Comparison of ENCODE assay signal across 16 cellular contexts in the genomic region with DNA sequence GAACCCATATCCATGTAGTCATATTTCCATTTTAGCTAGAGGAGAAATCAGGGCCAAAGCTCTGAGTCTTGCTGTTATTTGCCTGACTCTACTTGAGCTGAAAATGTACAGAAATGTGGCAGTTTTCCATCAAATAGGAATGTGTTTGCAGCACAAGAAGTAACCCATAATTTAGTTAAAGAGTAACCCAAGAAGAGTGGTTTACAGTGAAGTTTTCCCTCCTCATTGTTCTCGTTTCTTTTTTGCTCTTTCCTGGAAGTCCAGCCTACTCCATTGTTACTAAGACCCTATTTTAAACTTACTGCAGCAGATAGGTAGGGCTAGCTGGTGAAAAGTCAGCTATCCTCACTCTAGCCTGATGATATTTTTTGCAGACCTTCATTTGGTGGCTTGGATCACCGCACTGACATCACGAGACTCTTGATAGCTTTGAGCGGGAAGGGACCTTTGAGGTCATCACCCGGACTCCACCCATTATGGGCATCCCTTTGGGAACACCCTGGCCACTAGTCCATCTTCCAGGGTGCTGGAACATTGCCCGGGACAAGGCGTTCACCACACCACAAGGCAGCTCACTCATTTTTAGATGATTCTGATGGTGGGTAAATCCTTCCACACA. TPM values are rescaled to one million over a fixed set of nuclear protein-coding genes. Genes with fewer than 3 reads are reported as not detected.
DNase-seq lines count a peak whose midpoint lies in the region; ATAC-seq, FAIRE-seq and TF ChIP-seq lines count a peak whose summit lies in the region.
"Had no signal": no experiment of that assay in that cellular context is flagged by ENCODE, and none has a peak within 500 bp of the region (broad histone marks: within the 10 kb centered on the region; RNA-seq: fewer than 3 reads in every experiment).

No MANE protein-coding gene starts in this region.

- H3K79me2 ChIP-seq in mammary epithelial cell (ENCODE audit: insufficient read depth, low read length): no peaks in the 10 kb centered on the region

- no peaks in the 10 kb centered on the region for H3K27me3 ChIP-seq in subcutaneous abdominal adipose tissue (ENCODE audit: control insufficient read depth in 5 of 5, insufficient read depth in 4 of 5, low read length in 5 of 5)
- no peaks in the 10 kb centered on the region for H3K27me3 ChIP-seq in mammary epithelial cell (ENCODE audit: insufficient read depth, low read length)
- H3K27me3 ChIP-seq: right lobe of liver, vagina had no signal

- H4K20me1 ChIP-seq in mammary epithelial cell (ENCODE audit: insufficient read depth, low read length): no peaks in the 10 kb centered on the region

- WGBS in mammary epithelial cell (ENCODE audit: low coverage, missing lambda C conversion rate): 89% methylated on average over 7 of the region's 7 CpGs

- peak; percentile 97 for ATAC-seq in mucosa of descending colon
- ATAC-seq: T-cell had no signal

- H3K4me2 ChIP-seq in mammary epithelial cell (ENCODE audit: insufficient read depth, low read depth, low read length): no peak overlapping the region

- H3K4me1 ChIP-seq in mucosa of descending colon (ENCODE audit: low read depth) (no peaks in the 10 kb centered on the region), subcutaneous abdominal adipose tissue (ENCODE audit: control insufficient read depth in 5 of 5, insufficient read depth in 5 of 5, low read length in 5 of 5) (peaks cover 0 to 58% (median 5%) of the 10 kb centered on the region in 5 donors), mammary epithelial cell (ENCODE audit: insufficient read depth, low read length) (no peaks in the 10 kb centered on the region)
- H3K4me1 ChIP-seq: right lobe of liver, vagina had no signal

- no peak overlapping the region for H2AFZ ChIP-seq in mammary epithelial cell (ENCODE audit: low read depth, low read length)

- peak; percentile 24 for DNase-seq in RCC 7860 (ENCODE audit: low spot score)
- peak; percentile 81 for DNase-seq in cardiac septum (ENCODE audit: low spot score)
- peak; percentile 70 to 78 (median 72) for DNase-seq in mucosa of descending colon
- no peak for DNase-seq in GM12892 (ENCODE audit: insufficient read length)
- no peak for DNase-seq in mammary epithelial cell
- DNase-seq in foreskin melanocyte: no peak
- no peak for DNase-seq in activated T-cell treated with anti-CD3 and anti-CD28 coated beads, Interleukin-2, amount 50 U/mL, for 48 hours
- DNase-seq: activated CD8-positive, alpha-beta memory T cell treated with anti-CD3 and anti-CD28 coated beads for 24 hours; H7; NCI-H82; RPMI8226; T-cell had no signal

- dilution Hi-C loops in mammary epithelial cell (cut with HindIII; ENCODE audit: low sequenced_read_pairs): no loop called here

- TF ChIP-seq CTCF in mucosa of descending colon (IDR thresholded peaks at IDR 0.05): no peak
- TF ChIP-seq CTCF in mammary epithelial cell (conservative IDR thresholded peaks at IDR 0.05 in 1 of 2, IDR thresholded peaks at IDR 0.05 in 1 of 2; ENCODE audit: extremely low read depth in 1 of 2, insufficient read depth in 1 of 2, low read depth in 1 of 2, low read length in 2 of 2): no peak

- no peak overlapping the region for H3K4me3 ChIP-seq in mucosa of descending colon
- H3K4me3 ChIP-seq in subcutaneous abdominal adipose tissue (ENCODE audit: low read depth in 1 of 5, low read length in 5 of 5): no peak overlapping the region
- no peak overlapping the region for H3K4me3 ChIP-seq in mammary epithelial cell (replicated peaks in 1 of 3; ENCODE audit: insufficient read depth in 1 of 3, low read depth in 2 of 3, low read length in 3 of 3)
- H3K4me3 ChIP-seq: right lobe of liver, vagina had no signal

- no peaks in the 10 kb centered on the region for H3K36me3 ChIP-seq in mucosa of descending colon (ENCODE audit: low read depth)
- H3K36me3 ChIP-seq in subcutaneous abdominal adipose tissue (ENCODE audit: control insufficient read depth in 5 of 5, insufficient read depth in 5 of 5, low read length in 5 of 5): no peaks in the 10 kb centered on the region
- H3K36me3 ChIP-seq in mammary epithelial cell (ENCODE audit: insufficient read depth, low read length): no peaks in the 10 kb centered on the region
- H3K36me3 ChIP-seq: right lobe of liver, vagina had no signal

- intact Hi-C loops in cardiac septum (cut with DNase I) (loop anchor here (5.0 kb wide), 2 partner anchors 38 to 42 kb away; no protein-coding TSS in a partner anchor), mucosa of descending colon (cut with DNase I, micrococcal nuclease) (no loop called here), mammary epithelial cell (cut with micrococcal nuclease) (no loop called here)

- no peaks in the 10 kb centered on the region for H3K9me3 ChIP-seq in mucosa of descending colon
- no peaks in the 10 kb centered on the region for H3K9me3 ChIP-seq in subcutaneous abdominal adipose tissue (ENCODE audit: control insufficient read depth in 5 of 5, low read length in 5 of 5)
- H3K9me3 ChIP-seq in mammary epithelial cell (replicated peaks; ENCODE audit: insufficient read depth, low read length): no peaks in the 10 kb centered on the region
- H3K9me3 ChIP-seq: right lobe of liver, vagina had no signal

- CTCF ChIA-PET in mammary epithelial cell (lab: Charles Lee; ENCODE audit: low non-redundant PET): no interaction called here

- H3K9ac ChIP-seq in subcutaneous abdominal adipose tissue (ENCODE audit: low read length in 5 of 5) (peak overlapping the region in 1 of 5 donors; percentile 57), mammary epithelial cell (ENCODE audit: insufficient read depth, low read length) (no peak overlapping the region)

- in situ Hi-C loops in mammary epithelial cell (cut with MboI; ENCODE audit: low sequenced_read_pairs in 2 of 2): no loop called here

- FAIRE-seq in RCC 7860 (lab: Jason Lieb, UNC): peak; percentile 70
- FAIRE-seq in GM12892 (lab: Jason Lieb, UNC): no peak

- BruUV-seq in mammary epithelial cell (replicated peaks; lab: Mats Ljungman, UMichigan): no TSS peak

- H3K27ac ChIP-seq in subcutaneous abdominal adipose tissue (ENCODE audit: low read depth, low read length) (peak overlapping the region; percentile 85), mammary epithelial cell (ENCODE audit: insufficient read depth, low read depth, low read length) (no peak overlapping the region)
- H3K27ac ChIP-seq: vagina had no signal

- TF ChIP-seq POLR2A in GM12892 (IDR thresholded peaks at IDR 0.05; ENCODE audit: low read depth, low read length): no peak

RNA-seq across cellular contexts. Expression of gene ADGRF5, which starts 28.0 kb away (rescaled TPM):
- total RNA-seq in cardiac septum (34.7 TPM), mucosa of descending colon (1 to 10 TPM; 1.9 to 9.7 (median 3.9) TPM), mammary epithelial cell (1 to 10 TPM in 1 of 2 donors, under 1 TPM in 1; 0.09 to 1.5 TPM)
- polyA plus RNA-seq in GM12892 (2012; ENCODE audit: missing spikeins): not detected
- polyA plus RNA-seq in mammary epithelial cell: 0.01 TPM
- polyA minus RNA-seq in mammary epithelial cell: not detected
- polyA plus RNA-seq: neural cell had no signal

Comparison
In these comparisons a context has a peak if more than half of its experiments do, and no peak if none do; other contexts are left out.
1. DNase-seq: peak in RCC 7860 (single experiment), cardiac septum (single experiment) and mucosa of descending colon (3 of 3); none in GM12892 (single experiment), mammary epithelial cell (single experiment), foreskin melanocyte (single experiment) and activated T-cell treated with anti-CD3 and anti-CD28 coated beads, Interleukin-2, amount 50 U/mL, for 48 hours (0 of 2).